ENCODE assay signal across 1 cellular context in the genomic region with DNA sequence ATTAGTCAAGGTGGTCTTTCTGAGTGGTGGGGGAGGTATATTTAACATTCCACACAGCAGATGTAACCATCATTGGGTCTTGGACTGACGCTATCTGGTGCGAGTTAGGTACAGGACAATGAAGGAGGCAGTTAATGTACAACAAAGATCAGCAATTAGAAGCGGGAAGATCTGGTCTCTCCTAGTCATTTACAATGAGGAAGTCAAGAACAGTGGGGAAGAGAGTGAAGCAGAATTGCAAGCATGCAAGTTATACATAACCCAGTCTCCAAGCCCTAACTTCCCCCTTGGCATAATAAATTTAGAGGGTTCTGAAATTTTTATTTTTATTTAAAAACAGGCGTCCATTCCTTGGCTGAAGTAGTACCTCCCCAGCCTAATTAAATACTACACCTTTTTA.
TF ChIP-seq lines count a peak whose summit lies in the region.

No MANE protein-coding gene starts in this region.

TF ChIP-seq in HepG2, 621 proteins besides CTCF, POLR2A, EP300 and RAD21:
- TF ChIP-seq ZNF34 (CRISPR knock-in tag; IDR thresholded peaks at IDR 0.05; ENCODE audit: borderline replicate concordance) (no peak), NFKB2 (CRISPR knock-in tag; IDR thresholded peaks at IDR 0.05; ENCODE audit: borderline replicate concordance) (no peak), ZNF33B (CRISPR knock-in tag; IDR thresholded peaks at IDR 0.05) (no peak), ZNF850 (CRISPR knock-in tag; conservative IDR thresholded peaks at IDR 0.05) (no peak), MYNN (CRISPR knock-in tag; IDR thresholded peaks at IDR 0.05; ENCODE audit: low read depth) (no peak), ZNF484 (CRISPR knock-in tag; IDR thresholded peaks at IDR 0.05; ENCODE audit: borderline replicate concordance, low read depth) (no peak), ZSCAN25 (CRISPR knock-in tag; IDR thresholded peaks at IDR 0.05) (no peak), ZMAT3 (CRISPR knock-in tag; conservative IDR thresholded peaks at IDR 0.05) (no peak), ZNF235 (CRISPR knock-in tag; IDR thresholded peaks at IDR 0.05; ENCODE audit: borderline replicate concordance) (no peak), MZF1 (CRISPR knock-in tag; IDR thresholded peaks at IDR 0.05; ENCODE audit: borderline replicate concordance) (no peak), CC2D1A (CRISPR knock-in tag; IDR thresholded peaks at IDR 0.05) (no peak), TSC22D2 (CRISPR knock-in tag; IDR thresholded peaks at IDR 0.05; ENCODE audit: borderline replicate concordance) (no peak)
- TF ChIP-seq, protein P1, sequence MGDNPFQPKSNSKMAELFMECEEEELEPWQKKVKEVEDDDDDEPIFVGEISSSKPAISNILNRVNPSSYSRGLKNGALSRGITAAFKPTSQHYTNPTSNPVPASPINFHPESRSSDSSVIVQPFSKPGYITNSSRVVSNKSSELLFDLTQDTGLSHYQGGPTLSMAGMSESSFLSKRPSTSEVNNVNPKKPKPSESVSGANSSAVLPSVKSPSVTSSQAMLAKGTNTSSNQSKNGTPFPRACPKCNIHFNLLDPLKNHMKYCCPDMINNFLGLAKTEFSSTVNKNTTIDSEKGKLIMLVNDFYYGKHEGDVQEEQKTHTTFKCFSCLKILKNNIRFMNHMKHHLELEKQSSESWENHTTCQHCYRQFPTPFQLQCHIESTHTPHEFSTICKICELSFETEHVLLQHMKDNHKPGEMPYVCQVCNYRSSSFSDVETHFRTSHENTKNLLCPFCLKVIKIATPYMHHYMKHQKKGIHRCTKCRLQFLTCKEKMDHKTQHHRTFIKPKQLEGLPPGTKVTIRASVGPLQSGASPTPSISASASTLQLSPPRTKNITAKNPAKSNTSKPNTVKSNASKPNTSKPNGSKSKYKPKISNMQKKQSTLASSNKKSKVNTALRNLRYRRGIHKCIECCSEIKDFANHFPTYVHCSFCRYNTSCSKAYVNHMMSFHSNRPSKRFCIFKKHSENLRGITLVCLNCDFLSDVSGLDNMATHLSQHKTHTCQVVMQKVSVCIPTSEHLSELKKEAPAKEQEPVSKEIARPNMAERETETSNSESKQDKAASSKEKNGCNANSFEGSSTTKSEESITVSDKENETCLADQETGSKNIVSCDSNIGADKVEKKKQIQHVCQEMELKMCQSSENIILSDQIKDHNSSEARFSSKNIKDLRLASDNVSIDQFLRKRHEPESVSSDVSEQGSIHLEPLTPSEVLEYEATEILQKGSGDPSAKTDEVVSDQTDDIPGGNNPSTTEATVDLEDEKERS (CRISPR knock-in tag; IDR thresholded peaks at IDR 0.05) = no peak
